1 cellular context compared by ENCODE assay signal in the genomic region with DNA sequence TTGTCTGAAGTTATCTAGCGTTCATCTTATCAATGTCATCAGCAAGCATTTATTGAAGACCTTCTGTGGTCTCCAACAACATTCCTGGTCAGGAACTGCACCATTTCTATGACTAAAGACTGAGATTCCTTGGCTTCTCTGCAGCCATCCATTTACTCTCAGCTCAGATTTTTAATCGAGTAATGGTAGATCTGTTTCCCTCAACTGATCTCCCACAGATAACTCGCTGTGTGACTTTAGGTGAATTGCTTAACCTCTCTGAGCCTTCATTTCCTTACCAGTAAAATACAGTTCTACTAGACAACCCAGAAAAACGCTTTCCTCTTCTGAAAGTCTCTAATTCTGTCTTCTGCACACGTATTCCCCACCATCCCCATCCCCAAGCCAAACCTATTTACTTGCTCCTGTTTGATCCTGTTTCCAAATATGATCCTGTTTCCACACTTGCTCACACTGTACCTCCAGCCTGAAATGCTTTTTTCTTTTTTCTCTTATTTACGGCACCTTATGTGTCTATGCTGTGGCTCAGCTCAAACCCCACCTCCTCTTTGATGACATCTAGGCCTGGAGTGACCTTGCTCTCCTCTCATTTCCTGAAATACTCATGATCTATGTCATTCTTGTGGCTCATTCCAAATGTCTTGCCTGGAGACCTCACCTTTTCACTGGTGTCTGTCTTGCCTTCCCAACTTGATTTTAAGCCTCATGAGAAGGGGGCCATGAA.
TF ChIP-seq lines count a peak whose summit lies in the region.

No MANE protein-coding gene starts in this region.

TF ChIP-seq in HepG2, 621 proteins besides CTCF, POLR2A, EP300 and RAD21 (continued from another document):
- TF ChIP-seq, protein P1, sequence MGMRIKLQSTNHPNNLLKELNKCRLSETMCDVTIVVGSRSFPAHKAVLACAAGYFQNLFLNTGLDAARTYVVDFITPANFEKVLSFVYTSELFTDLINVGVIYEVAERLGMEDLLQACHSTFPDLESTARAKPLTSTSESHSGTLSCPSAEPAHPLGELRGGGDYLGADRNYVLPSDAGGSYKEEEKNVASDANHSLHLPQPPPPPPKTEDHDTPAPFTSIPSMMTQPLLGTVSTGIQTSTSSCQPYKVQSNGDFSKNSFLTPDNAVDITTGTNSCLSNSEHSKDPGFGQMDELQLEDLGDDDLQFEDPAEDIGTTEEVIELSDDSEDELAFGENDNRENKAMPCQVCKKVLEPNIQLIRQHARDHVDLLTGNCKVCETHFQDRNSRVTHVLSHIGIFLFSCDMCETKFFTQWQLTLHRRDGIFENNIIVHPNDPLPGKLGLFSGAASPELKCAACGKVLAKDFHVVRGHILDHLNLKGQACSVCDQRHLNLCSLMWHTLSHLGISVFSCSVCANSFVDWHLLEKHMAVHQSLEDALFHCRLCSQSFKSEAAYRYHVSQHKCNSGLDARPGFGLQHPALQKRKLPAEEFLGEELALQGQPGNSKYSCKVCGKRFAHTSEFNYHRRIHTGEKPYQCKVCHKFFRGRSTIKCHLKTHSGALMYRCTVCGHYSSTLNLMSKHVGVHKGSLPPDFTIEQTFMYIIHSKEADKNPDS (CRISPR knock-in tag; IDR thresholded peaks at IDR 0.05): no peak
- TF ChIP-seq ZNF354B (CRISPR knock-in tag; IDR thresholded peaks at IDR 0.05): no peak
- peak; percentile 28; the same call in 1 of the 2 replicates for TF ChIP-seq KDM1A (CRISPR knock-in tag; IDR thresholded peaks at IDR 0.05)
- TF ChIP-seq GTF3A (CRISPR knock-in tag; conservative IDR thresholded peaks at IDR 0.05): no peak
- TF ChIP-seq ZNF768 (CRISPR knock-in tag; IDR thresholded peaks at IDR 0.05): peak; percentile 89; the same call in 1 of the 2 replicates
- no peak for TF ChIP-seq SOX13 (IDR thresholded peaks at IDR 0.05)
- TF ChIP-seq SOX13 (CRISPR knock-in tag; conservative IDR thresholded peaks at IDR 0.05 in 1 of 2, IDR thresholded peaks at IDR 0.05 in 1 of 2): peak in 1 of 2 experiments; percentile 5; a peak in 1 of 4 replicates
- no peak for TF ChIP-seq CBX2 (IDR thresholded peaks at IDR 0.05; ENCODE audit: low read depth, low read length)
- TF ChIP-seq CBX2 (CRISPR knock-in tag; IDR thresholded peaks at IDR 0.05; ENCODE audit: low read depth): no peak
- TF ChIP-seq, protein P2, sequence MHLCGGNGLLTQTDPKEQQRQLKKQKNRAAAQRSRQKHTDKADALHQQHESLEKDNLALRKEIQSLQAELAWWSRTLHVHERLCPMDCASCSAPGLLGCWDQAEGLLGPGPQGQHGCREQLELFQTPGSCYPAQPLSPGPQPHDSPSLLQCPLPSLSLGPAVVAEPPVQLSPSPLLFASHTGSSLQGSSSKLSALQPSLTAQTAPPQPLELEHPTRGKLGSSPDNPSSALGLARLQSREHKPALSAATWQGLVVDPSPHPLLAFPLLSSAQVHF (CRISPR knock-in tag; IDR thresholded peaks at IDR 0.05): no peak
- peak; percentile 31; the same call in 1 of the 2 replicates for TF ChIP-seq FOSL2 (CRISPR knock-in tag; IDR thresholded peaks at IDR 0.05)
- no peak for TF ChIP-seq BRD4 (CRISPR knock-in tag; IDR thresholded peaks at IDR 0.05)
- no peak for TF ChIP-seq ZNF547 (CRISPR knock-in tag; IDR thresholded peaks at IDR 0.05)
- no peak for TF ChIP-seq ZBTB7B (CRISPR knock-in tag; IDR thresholded peaks at IDR 0.05)
- TF ChIP-seq ZFP36 (IDR thresholded peaks at IDR 0.05; ENCODE audit: borderline replicate concordance, low read depth, low read length, partially characterized antibody): peak; percentile 61
- no peak for TF ChIP-seq ZNF382 (CRISPR knock-in tag; IDR thresholded peaks at IDR 0.05; ENCODE audit: borderline replicate concordance)
- TF ChIP-seq HNRNPL (IDR thresholded peaks at IDR 0.05; ENCODE audit: low read depth, low read length): no peak
- no peak for TF ChIP-seq JUND (CRISPR knock-in tag; IDR thresholded peaks at IDR 0.05)
- peak; percentile 22; the same call in 1 of the 2 replicates for TF ChIP-seq RXRB (CRISPR knock-in tag; IDR thresholded peaks at IDR 0.05; ENCODE audit: borderline replicate concordance)
- peak; percentile 19; the same call in 1 of the 2 replicates for TF ChIP-seq BCL6 (CRISPR knock-in tag; IDR thresholded peaks at IDR 0.05)
- no peak for TF ChIP-seq IRF9 (CRISPR knock-in tag; IDR thresholded peaks at IDR 0.05; ENCODE audit: borderline replicate concordance)
- no peak for TF ChIP-seq GRHL1 (CRISPR knock-in tag; conservative IDR thresholded peaks at IDR 0.05)
